ENCODE assay signal across 8 cellular contexts in the genomic region with DNA sequence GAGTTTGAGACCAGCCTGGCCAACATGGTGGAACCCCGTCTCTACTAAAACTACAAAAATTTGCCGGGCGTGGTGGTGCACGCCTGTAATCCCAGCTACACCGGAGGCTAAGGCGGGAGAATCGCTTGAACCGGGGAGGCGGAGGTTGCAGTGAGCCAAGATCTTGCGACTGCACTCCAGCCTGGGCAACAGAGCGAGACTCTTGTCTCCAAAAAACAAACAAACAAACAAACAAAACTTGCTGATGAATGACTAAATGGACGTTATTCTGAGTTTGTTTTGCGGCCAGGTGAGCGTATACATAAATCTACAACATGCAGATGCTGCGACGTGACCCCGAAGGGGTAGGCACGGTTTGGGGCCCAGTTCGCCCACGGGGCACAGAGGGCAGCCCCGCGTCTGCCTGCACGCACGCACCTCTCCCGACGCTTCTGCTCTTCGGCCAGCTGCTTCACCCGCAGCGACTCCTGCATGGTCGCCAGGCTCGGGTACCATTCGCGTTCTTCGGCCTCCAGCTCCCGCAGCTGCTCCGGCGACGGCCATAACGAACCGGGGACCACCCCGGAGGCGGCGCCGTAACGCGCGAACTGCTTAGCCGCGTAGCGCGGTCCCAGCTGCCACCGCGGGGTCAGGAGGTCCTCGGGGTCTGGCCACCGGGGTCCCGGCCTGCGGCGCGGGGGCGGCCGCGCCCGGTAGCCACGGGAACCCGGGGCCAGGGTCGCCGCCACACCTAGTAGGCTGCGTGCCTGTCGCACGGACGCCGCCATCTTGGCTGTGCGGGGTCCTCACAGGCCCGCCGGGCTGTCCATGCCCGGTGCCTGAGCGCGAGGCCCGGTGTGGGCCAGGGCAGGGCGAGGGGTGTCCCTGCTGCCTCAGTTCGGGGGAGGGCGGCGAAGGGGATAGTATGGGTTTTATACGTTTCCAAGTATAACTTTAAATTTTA. TPM values are rescaled to one million over a fixed set of nuclear protein-coding genes. Genes with fewer than 3 reads are reported as not detected.
A peak's percentile ranks its signal among the peaks of the same experiment; 100 is the strongest.
DNase-seq lines count a peak whose midpoint lies in the region; ATAC-seq and TF ChIP-seq lines count a peak whose summit lies in the region.

A gene (minus strand): TSS at position 778 of the 943 bp plus-strand sequence. CDS start 11 bp downstream, at position 767.

- H3K4me1 ChIP-seq in colonic mucosa: peaks cover 6% of the 10 kb centered on the region

- peak within 1 kb of the TSS; percentile 83 for H3K27ac ChIP-seq in colonic mucosa

- peak; percentile 61 for DNase-seq in NCI-H460 (ENCODE audit: extremely low read depth, low read depth)
- peak; percentile 82 to 84 for DNase-seq in activated CD4-positive, alpha-beta T cell treated with anti-CD3 and anti-CD28 coated beads for 4 hours
- peak; percentile 80 for DNase-seq in colonic mucosa
- peak; percentile 72 to 84 for DNase-seq in left colon
- DNase-seq in stimulated activated CD4-positive, alpha-beta T cell treated with anti-CD3 and anti-CD28 coated beads, Interleukin-1b, Interleukin-23, amount 100 ng/mL, for 4 hours (ENCODE audit: low read depth in 2 of 2): peak; percentile 70 to 81

- H3K4me3 ChIP-seq in GM08714 (ENCODE audit: low read length): peak within 1 kb of the TSS; percentile 82
- peak within 1 kb of the TSS; percentile 99 for H3K4me3 ChIP-seq in colonic mucosa

- H3K36me3 ChIP-seq in colonic mucosa: peaks cover 3% of the 10 kb centered on the region

- intact Hi-C loops in colonic mucosa (cut with DNase I): no loop called here
- intact Hi-C loops in left colon (cut with DNase I, micrococcal nuclease): no loop called here

- peak within 1 kb of the TSS; percentile 58 to 75 for H3K9ac ChIP-seq in colonic mucosa (ENCODE audit: low read depth in 2 of 2, low read length in 2 of 2)

- ATAC-seq in HG02885 (IDR thresholded peaks at IDR 0.05; ENCODE audit: poor library complexity, unreplicated experiment): peak; percentile 73
- peak; percentile 90 for ATAC-seq in left colon
- ATAC-seq in HG03469 (IDR thresholded peaks at IDR 0.05; ENCODE audit: unreplicated experiment): no peak

- H3K9me3 ChIP-seq in colonic mucosa: no peaks in the 10 kb centered on the region

- TF ChIP-seq CTCF in colonic mucosa (IDR thresholded peaks at IDR 0.05): no peak

- no peaks in the 10 kb centered on the region for H3K27me3 ChIP-seq in colonic mucosa

RNA-seq across cellular contexts. Expression of the gene that starts here (rescaled TPM):
- 24.7 and 27.4 TPM in 2 replicates for total RNA-seq in NCI-H460 (2014; rRNA removed; shearing (Covaris generic))
- polyA plus RNA-seq in NCI-H460 (2014; cell fraction: nucleus; rRNA removed): 24.4 and 47.8 TPM in 2 replicates
- 10 to 100 TPM; 16.1 to 41.9 TPM for total RNA-seq in colonic mucosa
- 10 to 100 TPM; 13.1 to 17.5 TPM for total RNA-seq in left colon
